Comparison of ENCODE assay signal across 17 cellular contexts in the genomic region with DNA sequence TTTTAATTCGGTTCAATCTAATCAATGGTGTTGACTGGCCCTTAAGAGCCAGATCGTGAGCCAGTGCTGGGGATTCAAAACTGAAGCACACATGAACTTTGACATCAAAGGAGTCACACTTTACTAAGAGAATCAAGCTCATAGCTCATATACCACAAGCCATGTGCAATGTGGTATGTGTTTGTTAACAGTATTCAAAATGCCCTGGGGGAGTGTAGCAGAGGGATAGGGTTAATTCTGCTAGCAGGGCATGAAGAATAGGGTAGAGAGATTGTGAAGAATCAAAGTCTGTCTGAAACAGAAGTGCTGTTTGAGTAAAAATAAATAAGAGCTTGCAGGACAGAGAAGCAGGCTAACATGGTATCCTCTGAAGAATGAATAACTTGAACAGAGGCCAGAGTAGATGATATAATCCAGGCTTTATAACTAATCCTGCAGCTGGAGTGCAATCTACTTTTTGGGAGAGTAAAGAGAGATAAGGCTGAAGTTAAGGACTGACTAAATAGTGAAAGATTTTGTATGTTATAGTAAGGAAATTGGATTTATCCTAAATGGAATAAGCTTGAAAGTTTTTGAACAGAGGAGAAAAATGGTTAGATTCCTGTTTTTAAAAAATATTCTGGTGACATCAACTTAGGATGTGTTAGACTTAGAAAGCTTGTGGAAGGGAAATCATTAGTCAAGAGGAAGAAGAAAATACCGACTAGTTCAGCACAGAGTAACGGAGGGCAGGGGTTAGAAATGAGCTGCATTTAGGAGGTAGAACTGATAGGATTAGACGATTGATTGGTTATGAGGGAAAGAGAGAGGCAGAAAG.
DNase-seq lines count a peak whose midpoint lies in the region; ATAC-seq and TF ChIP-seq lines count a peak whose summit lies in the region.
"Had no signal": no experiment of that assay in that cellular context is flagged by ENCODE, and none has a peak within 500 bp of the region (broad histone marks: within the 10 kb centered on the region; RNA-seq: fewer than 3 reads in every experiment).

No MANE protein-coding gene starts in this region.

- H3K4me1 ChIP-seq in hepatocyte (ENCODE audit: insufficient read depth) (peaks cover 8% of the 10 kb centered on the region), thoracic aorta (ENCODE audit: control insufficient read depth in 1 of 2, low read depth in 2 of 2) (peaks cover 15 to 25% of the 10 kb centered on the region in 2 donors)
- H3K4me1 ChIP-seq: lower lobe of right lung had no signal

- no peak for TF ChIP-seq CTCF in hepatocyte (IDR thresholded peaks at IDR 0.05; ENCODE audit: poor library complexity)
- no peak for TF ChIP-seq CTCF in thoracic aorta (IDR thresholded peaks at IDR 0.05)

- H3K27me3 Mint-ChIP-seq in activated CD4-positive, alpha-beta memory T cell treated with anti-CD3 and anti-CD28 coated beads for 36 hours: no peaks in the 10 kb centered on the region
- H3K27me3 Mint-ChIP-seq: T-cell had no signal

- intact Hi-C loops in activated CD4-positive, alpha-beta memory T cell treated with anti-CD3 and anti-CD28 coated beads for 36 hours (cut with micrococcal nuclease): no loop called here

- H3K9me2 ChIP-seq in hepatocyte (replicated peaks; ENCODE audit: insufficient read depth): no peaks in the 10 kb centered on the region

- H3K27ac ChIP-seq in hepatocyte (peak overlapping the region; percentile 43), thoracic aorta (peak overlapping the region; percentile 28 to 36)
- H3K27ac ChIP-seq: lower lobe of right lung, WERI-Rb-1 had no signal

- H3K4me3 ChIP-seq in hepatocyte (no peak overlapping the region), thoracic aorta (no peak overlapping the region)
- H3K4me3 ChIP-seq: lower lobe of right lung had no signal

- H3K27me3 ChIP-seq in hepatocyte (no peaks in the 10 kb centered on the region), thoracic aorta (replicated peaks; ENCODE audit: insufficient read depth) (no peaks in the 10 kb centered on the region)

- 37% methylated on average over 5 of the region's 5 CpGs for WGBS in hepatocyte (ENCODE audit: low lambda C conversion rate, missing lambda C conversion rate)

- ATAC-seq in thoracic aorta (ENCODE audit: insufficient number of reproducible peaks, low FRiP score, low read depth): no peak
- ATAC-seq in GM18909 (IDR thresholded peaks at IDR 0.05; ENCODE audit: poor library complexity, unreplicated experiment): no peak
- no peak for ATAC-seq in GM21723 (IDR thresholded peaks at IDR 0.05; ENCODE audit: unreplicated experiment)
- ATAC-seq: lower lobe of right lung, natural killer cell, T-cell had no signal

- no peak overlapping the region for H2AFZ ChIP-seq in hepatocyte

- H3K4me1 Mint-ChIP-seq in activated CD4-positive, alpha-beta memory T cell treated with anti-CD3 and anti-CD28 coated beads for 36 hours (ENCODE audit: low read depth): no peaks in the 10 kb centered on the region
- H3K4me1 Mint-ChIP-seq: natural killer cell had no signal

- H3K4me2 ChIP-seq in hepatocyte: peak overlapping the region; percentile 35

- H3K9me3 ChIP-seq in hepatocyte (ENCODE audit: low read depth) (no peaks in the 10 kb centered on the region), thoracic aorta (no peaks in the 10 kb centered on the region)
- H3K9me3 ChIP-seq: lower lobe of right lung had no signal

- H3K36me3 Mint-ChIP-seq in activated CD4-positive, alpha-beta memory T cell treated with anti-CD3 and anti-CD28 coated beads for 36 hours: no peaks in the 10 kb centered on the region
- H3K36me3 Mint-ChIP-seq: natural killer cell, T-cell had no signal

- H3K9me3 Mint-ChIP-seq in activated CD4-positive, alpha-beta memory T cell treated with anti-CD3 and anti-CD28 coated beads for 36 hours: no peaks in the 10 kb centered on the region
- H3K9me3 Mint-ChIP-seq: natural killer cell, T-cell had no signal

- no peak overlapping the region for H3K27ac Mint-ChIP-seq in activated CD4-positive, alpha-beta memory T cell treated with anti-CD3 and anti-CD28 coated beads for 36 hours
- H3K27ac Mint-ChIP-seq: natural killer cell, T-cell had no signal

- H3K4me3 Mint-ChIP-seq in activated CD4-positive, alpha-beta memory T cell treated with anti-CD3 and anti-CD28 coated beads for 36 hours: no peak overlapping the region
- H3K4me3 Mint-ChIP-seq: natural killer cell, T-cell had no signal

- H3K36me3 ChIP-seq in hepatocyte (replicated peaks; ENCODE audit: insufficient read depth, low read depth) (no peaks in the 10 kb centered on the region), thoracic aorta (no peaks in the 10 kb centered on the region)
- H3K36me3 ChIP-seq: lower lobe of right lung, WERI-Rb-1 had no signal

- POLR2A ChIA-PET in activated CD4-positive, alpha-beta memory T cell treated with anti-CD3 and anti-CD28 coated beads for 36 hours (lab: Charles Lee): no interaction called here

- CTCF ChIA-PET in activated CD4-positive, alpha-beta memory T cell treated with anti-CD3 and anti-CD28 coated beads for 36 hours (lab: Charles Lee): no interaction called here

- DNase-seq in RPMI7951 (ENCODE audit: low read depth) (peak; percentile 24), epidermal melanocyte (ENCODE audit: insufficient read length, low spot score) (peak; percentile 45), hepatocyte (ENCODE audit: low spot score) (no peak), thoracic aorta (ENCODE audit: low spot score) (no peak), NOMO-1 treated with dmso at 0.1 percent for 144 hours (lab: John Stamatoyannopoulos, UW; ENCODE audit: unreplicated experiment) (no peak)
- no peak for DNase-seq in activated CD4-positive, alpha-beta memory T cell treated with anti-CD3 and anti-CD28 coated beads for 36 hours
- DNase-seq: activated effector memory CD4-positive, alpha-beta T cell treated with Interleukin-2 at 50 U/mL for 16 hours; GOT3; lower lobe of right lung; natural killer cell; NCI-H187; NCI-H510A; stimulated activated CD4-positive, alpha-beta T cell treated with anti-CD3 and anti-CD28 coated beads, Interleukin-2, amount 100 ng/mL, for 24 hours; T-cell; WERI-Rb-1 had no signal

- H3K79me2 ChIP-seq in hepatocyte: no peaks in the 10 kb centered on the region

- H4K20me1 ChIP-seq in hepatocyte (ENCODE audit: insufficient read depth, poor library complexity, severe bottlenecking): no peaks in the 10 kb centered on the region

Comparison
In these comparisons a context has a peak if more than half of its experiments do, and no peak if none do; other contexts are left out.
1. DNase-seq: peak in RPMI7951 (single experiment) and epidermal melanocyte (single experiment); none in hepatocyte (single experiment), thoracic aorta (single experiment), activated CD4-positive, alpha-beta memory T cell treated with anti-CD3 and anti-CD28 coated beads for 36 hours (single experiment) and NOMO-1 treated with dmso at 0.1 percent for 144 hours (single experiment).